ENCODE assay signal across 8 cellular contexts in the genomic region with DNA sequence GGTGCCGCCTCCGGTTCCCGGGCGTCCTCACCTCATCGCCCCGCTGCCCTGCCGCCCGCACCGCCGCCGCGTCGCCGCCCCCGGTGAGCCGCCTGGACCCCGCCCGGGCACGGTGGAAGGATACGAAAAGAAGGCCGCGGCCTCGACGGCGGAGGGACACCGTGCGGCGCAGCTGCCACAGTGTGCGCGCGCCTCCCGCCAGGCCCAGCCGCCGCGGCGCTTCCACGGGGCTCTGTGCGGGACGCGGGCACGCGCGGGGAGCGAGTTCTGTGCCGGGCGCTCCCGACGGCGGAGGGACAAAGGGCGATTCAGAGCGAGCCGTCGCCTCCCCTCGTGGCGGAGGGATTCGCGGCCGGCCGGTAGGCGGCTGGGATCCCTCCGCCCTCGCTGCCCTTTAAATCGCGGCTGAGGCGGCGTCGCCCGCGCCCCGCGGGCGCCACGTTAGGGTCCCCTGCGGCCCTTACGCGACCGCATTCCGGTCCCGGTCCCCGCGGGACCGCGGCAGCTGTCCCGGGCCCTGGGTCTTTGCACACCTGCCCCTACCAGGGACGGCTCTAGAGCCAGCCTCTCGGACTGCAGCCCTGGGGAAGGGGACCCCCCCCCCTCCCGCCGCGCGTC. TPM values are rescaled to one million over a fixed set of nuclear protein-coding genes. Genes with fewer than 3 reads are reported as not detected.
DNase-seq lines count a peak whose midpoint lies in the region; ATAC-seq and FAIRE-seq lines count a peak whose summit lies in the region.

No MANE protein-coding gene starts in this region.

- no peaks in the 10 kb centered on the region for H3K9me3 ChIP-seq in SJSA1 (replicated peaks)
- no peaks in the 10 kb centered on the region for H3K9me3 ChIP-seq in neuronal stem cell (replicated peaks in 1 of 2; ENCODE audit: control insufficient read depth in 2 of 2, insufficient read depth in 1 of 2, low read depth in 1 of 2, low read length in 2 of 2)
- no peaks in the 10 kb centered on the region for H3K9me3 ChIP-seq in stomach smooth muscle (ENCODE audit: control insufficient read depth in 2 of 2, low read length in 2 of 2)

- H3K27ac ChIP-seq in SJSA1: peak overlapping the region; percentile 91
- peak overlapping the region; percentile 96 for H3K27ac ChIP-seq in neuronal stem cell (replicated peaks; ENCODE audit: low read length)
- H3K27ac ChIP-seq in stomach smooth muscle (ENCODE audit: low read length): peak overlapping the region; percentile 92

- peak overlapping the region; percentile 96 for H2BK15ac ChIP-seq in neuronal stem cell (ENCODE audit: low read length)

- no peak for FAIRE-seq in frontal cortex (lab: Jason Lieb, UNC)

- peaks cover 11% of the 10 kb centered on the region for H3K79me1 ChIP-seq in neuronal stem cell (ENCODE audit: low read depth, low read length)

- WGBS in neuronal stem cell (ENCODE audit: extremely low coverage in 2 of 2, insufficient read length in 2 of 2, insufficient replicate concordance in 1 of 2), 2 donors: no CpG with 5 or more reads among the region's 90 CpGs

- H3K36me3 ChIP-seq in SJSA1 (peaks cover 4% of the 10 kb centered on the region), neuronal stem cell (replicated peaks in 1 of 2; ENCODE audit: control insufficient read depth in 2 of 2, insufficient read depth in 2 of 2, low read length in 2 of 2) (no peaks in the 10 kb centered on the region), stomach smooth muscle (ENCODE audit: control insufficient read depth in 2 of 2, insufficient read depth in 2 of 2, low read length in 2 of 2) (no peaks in the 10 kb centered on the region)

- H3K14ac ChIP-seq in neuronal stem cell (ENCODE audit: low read length): peak overlapping the region; percentile 25

- H3K4ac ChIP-seq in neuronal stem cell (ENCODE audit: low read length): peak overlapping the region; percentile 97

- H2AK5ac ChIP-seq in neuronal stem cell (ENCODE audit: low read depth, low read length): peak overlapping the region; percentile 100

- H3K4me1 ChIP-seq in SJSA1 (replicated peaks): peaks cover 16% of the 10 kb centered on the region
- peaks cover 8 to 11% of the 10 kb centered on the region in 2 donors for H3K4me1 ChIP-seq in neuronal stem cell (ENCODE audit: control insufficient read depth in 2 of 2, insufficient read depth in 1 of 2, low read depth in 1 of 2, low read length in 2 of 2)
- H3K4me1 ChIP-seq in stomach smooth muscle (ENCODE audit: control insufficient read depth, insufficient read depth, low read length): peaks cover 37% of the 10 kb centered on the region

- peak overlapping the region; percentile 98 for H3K9ac ChIP-seq in neuronal stem cell (ENCODE audit: low read depth, low read length, poor library complexity)
- peak overlapping the region; percentile 86 to 89 for H3K9ac ChIP-seq in stomach smooth muscle (ENCODE audit: low read length in 2 of 2)

- peak overlapping the region; percentile 12 for H2BK12ac ChIP-seq in neuronal stem cell (ENCODE audit: low read length)

- H2BK120ac ChIP-seq in neuronal stem cell (ENCODE audit: low read depth, low read length): peak overlapping the region; percentile 99

- H3K18ac ChIP-seq in neuronal stem cell (ENCODE audit: low read length): peak overlapping the region; percentile 100

- peak; percentile 38 for ATAC-seq in GM21529 (IDR thresholded peaks at IDR 0.05; ENCODE audit: unreplicated experiment)

- H3K4me2 ChIP-seq in neuronal stem cell (ENCODE audit: insufficient read depth, low read length, poor library complexity, severe bottlenecking): peak overlapping the region; percentile 99

- H3K4me3 ChIP-seq in SJSA1: peak overlapping the region; percentile 76
- H3K4me3 ChIP-seq in neuronal stem cell (ENCODE audit: low read length in 2 of 2): peak overlapping the region; percentile 80 to 99
- peak overlapping the region; percentile 76 to 83 for H3K4me3 ChIP-seq in stomach smooth muscle (ENCODE audit: low read length in 2 of 2)

- H4K8ac ChIP-seq in neuronal stem cell (ENCODE audit: low read depth, low read length): no peak overlapping the region

- DNase-seq in DMS 273 (lab: John Stamatoyannopoulos, UW; ENCODE audit: unreplicated experiment) (peak; percentile 96), LHCN-M2 (ENCODE audit: low read depth) (peak; percentile 91), SJSA1 (ENCODE audit: low read depth in 1 of 2, low spot score in 2 of 2) (peak; percentile 95 to 100), frontal cortex (ENCODE audit: low spot score in 2 of 2) (peak; percentile 82 to 91), neuronal stem cell (ENCODE audit: low spot score) (peak; percentile 95)
- peak; percentile 82 for DNase-seq in activated naive CD4-positive, alpha-beta T cell treated with Interleukin-2 at 50 U/mL for 16 hours

- H4K91ac ChIP-seq in neuronal stem cell (ENCODE audit: low read depth, low read length, poor library complexity): peak overlapping the region; percentile 89

- H3K23ac ChIP-seq in neuronal stem cell (ENCODE audit: low read depth, low read length, poor library complexity): peak overlapping the region; percentile 94

- peak overlapping the region; percentile 97 for H2AFZ ChIP-seq in neuronal stem cell (ENCODE audit: low read length)

- peak overlapping the region; percentile 97 for H2BK5ac ChIP-seq in neuronal stem cell (ENCODE audit: low read length)

- H3K27me3 ChIP-seq in SJSA1 (replicated peaks): peaks cover 9% of the 10 kb centered on the region; the same call in 1 of the 2 replicates
- no peaks in the 10 kb centered on the region for H3K27me3 ChIP-seq in neuronal stem cell (ENCODE audit: control insufficient read depth in 3 of 3, insufficient read depth in 3 of 3, low read depth in 1 of 3, low read length in 3 of 3)
- H3K27me3 ChIP-seq in stomach smooth muscle (ENCODE audit: control insufficient read depth in 1 of 2, insufficient read depth in 2 of 2, low read length in 2 of 2): no peaks in the 10 kb centered on the region

RNA-seq across cellular contexts. Expression of a gene that starts 0.6 kb away (rescaled TPM):
- 13.0 and 19.0 TPM in 2 replicates for total RNA-seq in LHCN-M2 (2014; rRNA removed)
- polyA plus RNA-seq in LHCN-M2 (2012): 10.4 TPM
- 57.2 and 58.8 TPM in 2 replicates for total RNA-seq in SJSA1 (2014; rRNA removed; shearing (Covaris generic))
- total RNA-seq in frontal cortex: 116 TPM
- 39.9 TPM for polyA plus RNA-seq in neuronal stem cell (2013, experiment 1 of 2)
- polyA plus RNA-seq in neuronal stem cell (2013, experiment 2 of 2): 39.4 TPM

RNA-seq across cellular contexts. Expression of a gene that starts 58.1 kb away (rescaled TPM):
- total RNA-seq in LHCN-M2 (2014; rRNA removed) (58.2 and 66.7 TPM in 2 replicates), frontal cortex (5.7 TPM)
- polyA plus RNA-seq in LHCN-M2 (2012): 63.7 TPM
- total RNA-seq in SJSA1 (2014; rRNA removed; shearing (Covaris generic)): 74.3 and 81.7 TPM in 2 replicates
- polyA plus RNA-seq in neuronal stem cell (2013, experiment 1 of 2): 36.4 TPM
- polyA plus RNA-seq in neuronal stem cell (2013, experiment 2 of 2): 35.7 TPM

Comparison
In these comparisons a context has a peak if more than half of its experiments do, and no peak if none do; other contexts are left out.
1. Peak in every context shown above with its lines: DNase-seq, ATAC-seq, H3K4me3 ChIP-seq and H3K27ac ChIP-seq.